Comparison of ENCODE assay signal across 15 cellular contexts in genomic region chr2:224417361-224417729, GRCh38. TPM values are rescaled to one million over a fixed set of nuclear protein-coding genes. Genes with fewer than 3 reads are reported as not detected.
DNase-seq lines count a peak whose midpoint lies in the region; TF ChIP-seq lines count a peak whose summit lies in the region.
"Had no signal": no experiment of that assay in that cellular context is flagged by ENCODE, and none has a peak within 500 bp of the region (broad histone marks: within the 10 kb centered on the region; RNA-seq: fewer than 3 reads in every experiment).

No MANE protein-coding gene starts in this region.

- H2AK5ac ChIP-seq in trophoblast cell (ENCODE audit: low read length) = no peak overlapping the region

- no peak overlapping the region for H3K4me2 ChIP-seq in trophoblast cell (ENCODE audit: low read length)
- no peak overlapping the region for H3K4me2 ChIP-seq in osteoblast (ENCODE audit: insufficient read depth, low read length)
- no peak overlapping the region for H3K4me2 ChIP-seq in GM23248 (ENCODE audit: unreplicated experiment)
- H3K4me2 ChIP-seq: A549, KMS-11 had no signal

- no peak overlapping the region for H4K91ac ChIP-seq in trophoblast cell (ENCODE audit: low read depth, low read length)

- no peak for TF ChIP-seq CTCF in epithelial cell of esophagus (IDR thresholded peaks at IDR 0.05; ENCODE audit: insufficient read depth, low read depth, low read length, missing control alignments)
- TF ChIP-seq CTCF in osteoblast (IDR thresholded peaks at IDR 0.05; ENCODE audit: extremely low read depth, low read depth, low read length) = no peak
- TF ChIP-seq CTCF in foreskin fibroblast (IDR thresholded peaks at IDR 0.05; ENCODE audit: low read depth, low read length) = no peak

- H4K8ac ChIP-seq in trophoblast cell (ENCODE audit: low read depth, low read length) = no peak overlapping the region

- H3K27ac ChIP-seq in trophoblast cell (ENCODE audit: low read depth, low read length) = no peak overlapping the region
- no peak overlapping the region for H3K27ac ChIP-seq in osteoblast (ENCODE audit: low read depth, low read length)
- no peak overlapping the region for H3K27ac ChIP-seq in GM23248
- H3K27ac ChIP-seq: A549, KMS-11, Peyer's patch had no signal

- H4K20me1 ChIP-seq in osteoblast (ENCODE audit: insufficient read depth, low read length) = no peaks in the 10 kb centered on the region
- no peaks in the 10 kb centered on the region for H4K20me1 ChIP-seq in GM23248 (ENCODE audit: insufficient read depth)

- H2BK5ac ChIP-seq in trophoblast cell (ENCODE audit: low read depth, low read length, poor library complexity) = no peak overlapping the region

- H3K9ac ChIP-seq in trophoblast cell (ENCODE audit: low read length) (no peak overlapping the region), GM23248 (no peak overlapping the region)
- H3K9ac ChIP-seq: KMS-11 had no signal

- peaks cover 11% of the 10 kb centered on the region for H3F3A ChIP-seq in GM23248 (ENCODE audit: insufficient read depth)

- H3K79me2 ChIP-seq in trophoblast cell (ENCODE audit: control insufficient read depth, insufficient read depth, low read length, poor library complexity) (no peaks in the 10 kb centered on the region), osteoblast (ENCODE audit: insufficient read depth, low read length) (no peaks in the 10 kb centered on the region), GM23248 (ENCODE audit: insufficient read depth) (no peaks in the 10 kb centered on the region)

- no peak overlapping the region for H2BK12ac ChIP-seq in trophoblast cell (ENCODE audit: low read length)

- H3K27me3 ChIP-seq in trophoblast cell (ENCODE audit: insufficient read depth, low read length) = no peaks in the 10 kb centered on the region
- peaks cover 4% of the 10 kb centered on the region for H3K27me3 ChIP-seq in osteoblast (ENCODE audit: insufficient read depth, low read length)
- H3K27me3 ChIP-seq in GM23248 (replicated peaks; ENCODE audit: insufficient read depth) = no peaks in the 10 kb centered on the region
- H3K27me3 ChIP-seq: Peyer's patch had no signal

- no peak overlapping the region for H3K14ac ChIP-seq in trophoblast cell (ENCODE audit: low read length)

- no peak overlapping the region for H2BK120ac ChIP-seq in trophoblast cell (ENCODE audit: insufficient read depth, low read length, poor library complexity)

- no peak overlapping the region for H3K23ac ChIP-seq in trophoblast cell (ENCODE audit: low read length)

- H3K9me3 ChIP-seq in trophoblast cell (ENCODE audit: insufficient read depth, low read depth, low read length) (no peaks in the 10 kb centered on the region), osteoblast (ENCODE audit: low read depth, low read length) (no peaks in the 10 kb centered on the region), GM23248 (ENCODE audit: low read depth) (no peaks in the 10 kb centered on the region)
- H3K9me3 ChIP-seq: A549, Peyer's patch had no signal

- in situ Hi-C loops in GM23248 (cut with MboI) = no loop called here

- H3K36me3 ChIP-seq in trophoblast cell (ENCODE audit: control insufficient read depth in 1 of 2, insufficient read depth in 2 of 2, low read length in 2 of 2) = no peaks in the 10 kb centered on the region
- H3K36me3 ChIP-seq in osteoblast (ENCODE audit: insufficient read depth, low read length) = no peaks in the 10 kb centered on the region
- no peaks in the 10 kb centered on the region for H3K36me3 ChIP-seq in GM23248 (ENCODE audit: low read depth)
- H3K36me3 ChIP-seq: Peyer's patch had no signal

- H3K18ac ChIP-seq in trophoblast cell (ENCODE audit: low read length) = no peak overlapping the region

- DNase-seq in HT-29 (ENCODE audit: low spot score) (peak; percentile 47), SW480 (ENCODE audit: low spot score) (peak; percentile 22), epithelial cell of esophagus (ENCODE audit: low read depth) (peak; percentile 39), trophoblast cell (peak; percentile 53 to 89), osteoblast (ENCODE audit: insufficient read length, low spot score, missing footprints) (no peak), GM23248 (no peak), foreskin fibroblast (no peak)
- DNase-seq: COR-L47, DMS153, NCI-H1048, NCI-H2081 treated with DMSO at 0.1 percent for 48 hours, NCI-H510A treated with DMSO at 0.1 percent for 48 hours, Peyer's patch had no signal

- H3K4me1 ChIP-seq in trophoblast cell (ENCODE audit: control insufficient read depth in 1 of 2, insufficient read depth in 2 of 2, low read length in 2 of 2) (peaks cover 4% of the 10 kb centered on the region in 2 experiments), osteoblast (ENCODE audit: insufficient read depth, low read length) (peaks cover 7% of the 10 kb centered on the region), GM23248 (ENCODE audit: insufficient read depth) (peaks cover 10% of the 10 kb centered on the region; the same call in 1 of the 2 replicates)
- H3K4me1 ChIP-seq: A549, Peyer's patch had no signal

- no CpG with 5 or more reads among the region's 1 CpG for WGBS in trophoblast cell (ENCODE audit: extremely low coverage, insufficient coverage, insufficient read length)
- WGBS in GM23248 (ENCODE audit: low coverage in 1 of 2, low lambda C conversion rate in 2 of 2, missing lambda C conversion rate in 2 of 2), 2 experiments = 74 to 75% methylated on average over 1 of the region's 1 CpG

- H3K4me3 ChIP-seq in epithelial cell of esophagus (ENCODE audit: low read length) (no peak overlapping the region), trophoblast cell (ENCODE audit: low read depth, low read length) (no peak overlapping the region), osteoblast (ENCODE audit: insufficient read depth, low read length) (no peak overlapping the region), GM23248 (no peak overlapping the region), foreskin fibroblast (ENCODE audit: low read depth in 1 of 2, low read length in 2 of 2) (no peak overlapping the region)
- H3K4me3 ChIP-seq: A549, Peyer's patch had no signal

- H3K79me1 ChIP-seq in trophoblast cell (ENCODE audit: low read length) = no peaks in the 10 kb centered on the region

- no peak overlapping the region for H3K4ac ChIP-seq in trophoblast cell (ENCODE audit: low read depth, low read length)

- H2AFZ ChIP-seq in trophoblast cell (ENCODE audit: insufficient read depth, low read length, poor library complexity) (no peak overlapping the region), osteoblast (ENCODE audit: low read length) (no peak overlapping the region), GM23248 (no peak overlapping the region)

- H4K12ac ChIP-seq in trophoblast cell (ENCODE audit: low read depth, low read length) = no peak overlapping the region

- no peaks in the 10 kb centered on the region for H3K9me2 ChIP-seq in GM23248 (ENCODE audit: insufficient read depth)

RNA-seq across cellular contexts. Expression of gene FAM124B, which starts 15.4 kb away (rescaled TPM):
- not detected in 2 replicates for total RNA-seq in HT-29 (2014; rRNA removed; shearing (Covaris generic))
- not detected in 2 replicates for polyA plus RNA-seq in trophoblast cell (2013)
- total RNA-seq in osteoblast = not detected in 2 replicates
- total RNA-seq in GM23248 (2014; rRNA removed; shearing (Covaris generic)) = not detected in 2 replicates
- not detected in 2 replicates for polyA plus RNA-seq in GM23248 (2016; fragmentation: Nextera tagmentation; extraction: Ambion mirVana)
- polyA plus RNA-seq: A549 had no signal

Comparison
In these comparisons a context has a peak if more than half of its experiments do, and no peak if none do; other contexts are left out.
1. DNase-seq: peak in HT-29 (single experiment), SW480 (single experiment), epithelial cell of esophagus (single experiment) and trophoblast cell (2 of 2); none in osteoblast (single experiment), GM23248 (single experiment) and foreskin fibroblast (0 of 2).